ENCODE assay signal across 13 cellular contexts in genomic region chr20:32007787-32008616, GRCh38. TPM values are rescaled to one million over a fixed set of nuclear protein-coding genes. Genes with fewer than 3 reads are reported as not detected.
A peak's percentile ranks its signal among the peaks of the same experiment; 100 is the strongest.
DNase-seq lines count a peak whose midpoint lies in the region; ATAC-seq and TF ChIP-seq lines count a peak whose summit lies in the region.
"Had no signal": no experiment of that assay in that cellular context is flagged by ENCODE, and none has a peak within 500 bp of the region (broad histone marks: within the 10 kb centered on the region; RNA-seq: fewer than 3 reads in every experiment).

No MANE protein-coding gene starts in this region.

- H3K9ac ChIP-seq in Karpas-422 (ENCODE audit: low read length): no peak overlapping the region

- H3K27me3 ChIP-seq in Karpas-422 (ENCODE audit: low read length) (no peaks in the 10 kb centered on the region), HAP-1 (ENCODE audit: low read depth) (peaks cover 11% of the 10 kb centered on the region; the same call in 1 of the 2 replicates)

- H3K27me3 Mint-ChIP-seq in effector memory CD8-positive, alpha-beta T cell: peaks cover 11 to 38% of the 10 kb centered on the region in 2 donors

- ATAC-seq in effector memory CD8-positive, alpha-beta T cell (replicated peaks): no peak

- peak; percentile 28 for DNase-seq in ACHN
- peak; percentile 70 for DNase-seq in HT1080 (ENCODE audit: low read depth)
- DNase-seq in cerebellar cortex (ENCODE audit: low spot score): peak; percentile 91
- peak; percentile 56 for DNase-seq in left kidney (ENCODE audit: low read depth, low spot score)
- DNase-seq in Karpas-422: no peak
- no peak for DNase-seq in HAP-1 (ENCODE audit: low spot score in 2 of 2)
- DNase-seq in effector memory CD8-positive, alpha-beta T cell: no peak
- DNase-seq in GM10248 (ENCODE audit: extremely low spot score): no peak
- DNase-seq: activated CD4-positive, alpha-beta memory T cell treated with anti-CD3 and anti-CD28 coated beads for 36 hours; MV-4-11; retina; SHP77 treated with DMSO at 0.1 percent for 48 hours had no signal

- H3K4me1 ChIP-seq in Karpas-422 (ENCODE audit: low read length) (no peaks in the 10 kb centered on the region), HAP-1 (no peaks in the 10 kb centered on the region)

- H4K20me1 ChIP-seq in Karpas-422 (ENCODE audit: insufficient read depth, low read depth, low read length): no peaks in the 10 kb centered on the region

- H3K79me2 ChIP-seq in Karpas-422 (ENCODE audit: low read length): no peaks in the 10 kb centered on the region

- H3K9me3 Mint-ChIP-seq in effector memory CD8-positive, alpha-beta T cell: no peaks in the 10 kb centered on the region
- H3K9me3 Mint-ChIP-seq: activated CD4-positive, alpha-beta memory T cell treated with anti-CD3 and anti-CD28 coated beads for 36 hours had no signal

- POLR2A ChIA-PET in GM10248 (lab: Yijun Ruan, JAX): no interaction called here

- H3K4me3 ChIP-seq in Karpas-422 (ENCODE audit: low read length) (no peak overlapping the region), HAP-1 (no peak overlapping the region)

- no peak overlapping the region for H3K4me2 ChIP-seq in Karpas-422 (ENCODE audit: low read depth, low read length, poor library complexity, severe bottlenecking)

- no peaks in the 10 kb centered on the region for H3K9me3 ChIP-seq in Karpas-422 (ENCODE audit: low read length)
- H3K9me3 ChIP-seq in HAP-1: no peaks in the 10 kb centered on the region

- no peaks in the 10 kb centered on the region for H3K36me3 ChIP-seq in Karpas-422 (ENCODE audit: insufficient read depth, low read length)
- no peaks in the 10 kb centered on the region for H3K36me3 ChIP-seq in HAP-1 (replicated peaks)

- H3K9me2 ChIP-seq in Karpas-422 (replicated peaks; ENCODE audit: insufficient read depth, low read length): no peaks in the 10 kb centered on the region

- no peak overlapping the region for H3K27ac ChIP-seq in Karpas-422 (ENCODE audit: low read length)

- no peak for TF ChIP-seq CTCF in GM10248 (IDR thresholded peaks at IDR 0.05; ENCODE audit: control extremely low read depth, extremely low read depth, low read depth, missing control alignments)

- in situ Hi-C loops in ACHN (cut with HindIII; ENCODE audit: low pct_ligation_motif_present, low pct_unique_long_range_greater_than_20kb, low sequenced_read_pairs): no loop called here
- in situ Hi-C loops in HAP-1 (cut with MboI; ENCODE audit: low sequenced_read_pairs): no loop called here

- CTCF ChIA-PET in GM10248 (lab: Yijun Ruan, JAX): interaction anchor here (0.8 to 1.8 kb wide), 8 partner anchors 9 to 770 kb away, joined by 3 to 14 read pairs (median 3); no protein-coding TSS in a partner anchor

- no peak overlapping the region for H2AFZ ChIP-seq in Karpas-422 (ENCODE audit: low read length)

- H3K4me1 Mint-ChIP-seq in effector memory CD8-positive, alpha-beta T cell (ENCODE audit: low read depth in 2 of 2): peaks cover 4 to 5% of the 10 kb centered on the region in 2 donors

- H3K27ac Mint-ChIP-seq in effector memory CD8-positive, alpha-beta T cell: peak overlapping the region in 1 of 2 donors; percentile 36
- H3K27ac Mint-ChIP-seq: activated CD4-positive, alpha-beta memory T cell treated with anti-CD3 and anti-CD28 coated beads for 36 hours had no signal

- H3K4me3 Mint-ChIP-seq in effector memory CD8-positive, alpha-beta T cell: no peak overlapping the region
- H3K4me3 Mint-ChIP-seq: activated CD4-positive, alpha-beta memory T cell treated with anti-CD3 and anti-CD28 coated beads for 36 hours had no signal

- no peaks in the 10 kb centered on the region for H3K36me3 Mint-ChIP-seq in effector memory CD8-positive, alpha-beta T cell (ENCODE audit: insufficient read depth)
- H3K36me3 Mint-ChIP-seq: activated CD4-positive, alpha-beta memory T cell treated with anti-CD3 and anti-CD28 coated beads for 36 hours had no signal

RNA-seq across cellular contexts. Expression of gene CCM2L, which starts 2.2 kb away (rescaled TPM):
- 0.03 TPM in 1 of 2 replicates, not detected in the other for total RNA-seq in HT1080 (2014; rRNA removed; shearing (Covaris generic))
- polyA plus RNA-seq in HT1080 (2015; cell fraction: cytosol; rRNA removed): 0.13 TPM in 1 of 2 replicates, not detected in the other
- not detected in 2 replicates for polyA plus RNA-seq in HT1080 (2015; cell fraction: nucleus; rRNA removed)
- total RNA-seq in Karpas-422 (2014; rRNA removed; shearing (Covaris generic); ENCODE audit: low replicate concordance): 0.36 and 0.78 TPM in 2 replicates
- total RNA-seq: activated CD4-positive, alpha-beta memory T cell treated with anti-CD3 and anti-CD28 coated beads for 36 hours; epithelial cell of proximal tubule had no signal

RNA-seq across cellular contexts. Expression of gene XKR7, which starts 40.1 kb away (rescaled TPM):
- total RNA-seq in HT1080 (2014; rRNA removed; shearing (Covaris generic)): not detected in 2 replicates
- not detected in 2 replicates for polyA plus RNA-seq in HT1080 (2015; cell fraction: cytosol; rRNA removed)
- polyA plus RNA-seq in HT1080 (2015; cell fraction: nucleus; rRNA removed): not detected in 2 replicates
- under 0.01 TPM in 1 of 2 replicates, not detected in the other for total RNA-seq in Karpas-422 (2014; rRNA removed; shearing (Covaris generic); ENCODE audit: low replicate concordance)
- total RNA-seq: activated CD4-positive, alpha-beta memory T cell treated with anti-CD3 and anti-CD28 coated beads for 36 hours had no signal

RNA-seq across cellular contexts. Expression of gene HCK, which starts 44.0 kb away (rescaled TPM):
- not detected in 2 replicates for total RNA-seq in HT1080 (2014; rRNA removed; shearing (Covaris generic))
- polyA plus RNA-seq in HT1080 (2015; cell fraction: cytosol; rRNA removed): not detected in 2 replicates
- not detected in 2 replicates for polyA plus RNA-seq in HT1080 (2015; cell fraction: nucleus; rRNA removed)
- total RNA-seq in Karpas-422 (2014; rRNA removed; shearing (Covaris generic); ENCODE audit: low replicate concordance): 16.9 and 22.5 TPM in 2 replicates
- total RNA-seq: activated CD4-positive, alpha-beta memory T cell treated with anti-CD3 and anti-CD28 coated beads for 36 hours; epithelial cell of proximal tubule had no signal

RNA-seq across cellular contexts. Expression of gene PDRG1, which starts 56.2 kb away (rescaled TPM):
- total RNA-seq in HT1080 (2014; rRNA removed; shearing (Covaris generic)): 10.6 and 10.9 TPM in 2 replicates
- 17.2 and 21.3 TPM in 2 replicates for polyA plus RNA-seq in HT1080 (2015; cell fraction: cytosol; rRNA removed)
- polyA plus RNA-seq in HT1080 (2015; cell fraction: nucleus; rRNA removed): 8.6 and 10.0 TPM in 2 replicates
- 5.7 and 10.7 TPM in 2 replicates for total RNA-seq in Karpas-422 (2014; rRNA removed; shearing (Covaris generic); ENCODE audit: low replicate concordance)

Comparison
In these comparisons a context has a peak if more than half of its experiments do, and no peak if none do; other contexts are left out.
1. DNase-seq: peak in ACHN (single experiment), HT1080 (single experiment), cerebellar cortex (single experiment) and left kidney (single experiment); none in Karpas-422 (single experiment), HAP-1 (0 of 2), effector memory CD8-positive, alpha-beta T cell (0 of 3) and GM10248 (single experiment).
2. RNA of gene HCK, which starts 44.0 kb away (total RNA-seq): 16.9 to 22.5 TPM in Karpas-422; not detected in HT1080; every median in the first group is over 10 times any median in the second.